1 cellular context compared by ENCODE assay signal in genomic region chr18:35590935-35591334, GRCh38.
A peak's percentile ranks its signal among the peaks of the same experiment; 100 is the strongest.
TF ChIP-seq lines count a peak whose summit lies in the region.

No MANE protein-coding gene starts in this region.

TF ChIP-seq in HepG2, 621 proteins besides CTCF, POLR2A, EP300 and RAD21:
- TF ChIP-seq BCLAF1 (IDR thresholded peaks at IDR 0.05), result no peak
- TF ChIP-seq FOSL2 (CRISPR knock-in tag; IDR thresholded peaks at IDR 0.05), result peak; percentile 55
